In the genomic region with DNA sequence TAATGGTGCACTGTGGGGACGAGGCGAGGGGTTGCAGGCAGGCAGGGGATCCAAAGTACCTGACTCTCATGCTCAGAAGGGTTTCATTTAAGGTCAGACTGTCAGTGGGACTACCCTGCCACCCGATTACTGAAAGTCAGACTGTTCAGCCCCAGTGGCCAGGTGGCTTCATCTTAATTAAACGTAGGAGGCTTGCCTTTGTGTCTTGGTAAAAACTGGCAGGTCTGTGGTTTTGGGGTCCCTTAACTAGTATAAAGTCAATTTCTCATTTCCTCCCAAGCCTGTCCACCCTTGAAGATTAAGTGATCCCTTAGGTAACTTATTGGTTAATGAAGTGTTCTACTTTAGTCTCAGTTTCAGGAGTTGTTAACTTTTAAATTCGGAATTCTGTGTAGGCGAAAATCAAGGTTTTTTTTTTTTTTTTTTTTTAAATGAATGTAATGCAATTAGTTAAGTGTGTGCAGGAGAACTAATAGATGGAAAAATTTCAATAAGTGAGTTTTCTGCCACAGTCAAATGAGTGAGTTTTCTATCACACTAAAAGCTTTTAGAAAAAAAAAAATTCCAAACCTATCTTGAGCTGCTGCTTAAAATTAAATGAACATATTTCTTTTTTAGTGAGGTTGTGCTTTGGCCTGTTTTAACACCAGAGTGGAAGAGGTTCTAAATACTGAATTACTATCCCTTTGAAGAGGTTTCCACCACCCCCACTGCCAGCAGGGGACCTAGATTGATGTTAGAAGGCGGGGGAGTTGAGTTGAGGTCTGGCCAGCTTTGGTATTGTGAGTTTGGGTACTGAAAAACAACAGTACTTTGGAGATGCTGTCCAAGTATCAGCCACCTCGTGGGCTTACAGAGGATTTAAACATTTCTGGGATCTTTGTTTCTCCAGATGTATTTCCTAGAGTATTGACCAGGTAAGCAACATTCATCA, we compare ENCODE assay signal across 1 cellular context.
TF ChIP-seq lines count a peak whose summit lies in the region.

No MANE protein-coding gene starts in this region.

TF ChIP-seq in HepG2, 621 proteins besides CTCF, POLR2A, EP300 and RAD21:
- no peak for TF ChIP-seq NCOA2 (CRISPR knock-in tag; IDR thresholded peaks at IDR 0.05)
- TF ChIP-seq HOXA5 (CRISPR knock-in tag; IDR thresholded peaks at IDR 0.05) = no peak
- no peak for TF ChIP-seq PHF8 (CRISPR knock-in tag; IDR thresholded peaks at IDR 0.05)
- no peak for TF ChIP-seq ZNF570 (CRISPR knock-in tag; IDR thresholded peaks at IDR 0.05; ENCODE audit: borderline replicate concordance)
- TF ChIP-seq, protein P1, sequence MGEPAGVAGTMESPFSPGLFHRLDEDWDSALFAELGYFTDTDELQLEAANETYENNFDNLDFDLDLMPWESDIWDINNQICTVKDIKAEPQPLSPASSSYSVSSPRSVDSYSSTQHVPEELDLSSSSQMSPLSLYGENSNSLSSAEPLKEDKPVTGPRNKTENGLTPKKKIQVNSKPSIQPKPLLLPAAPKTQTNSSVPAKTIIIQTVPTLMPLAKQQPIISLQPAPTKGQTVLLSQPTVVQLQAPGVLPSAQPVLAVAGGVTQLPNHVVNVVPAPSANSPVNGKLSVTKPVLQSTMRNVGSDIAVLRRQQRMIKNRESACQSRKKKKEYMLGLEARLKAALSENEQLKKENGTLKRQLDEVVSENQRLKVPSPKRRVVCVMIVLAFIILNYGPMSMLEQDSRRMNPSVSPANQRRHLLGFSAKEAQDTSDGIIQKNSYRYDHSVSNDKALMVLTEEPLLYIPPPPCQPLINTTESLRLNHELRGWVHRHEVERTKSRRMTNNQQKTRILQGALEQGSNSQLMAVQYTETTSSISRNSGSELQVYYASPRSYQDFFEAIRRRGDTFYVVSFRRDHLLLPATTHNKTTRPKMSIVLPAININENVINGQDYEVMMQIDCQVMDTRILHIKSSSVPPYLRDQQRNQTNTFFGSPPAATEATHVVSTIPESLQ (CRISPR knock-in tag; conservative IDR thresholded peaks at IDR 0.05) = no peak
- no peak for TF ChIP-seq NFE2L2 (IDR thresholded peaks at IDR 0.05; ENCODE audit: low read length)
- no peak for TF ChIP-seq FOXA3 (CRISPR knock-in tag; IDR thresholded peaks at IDR 0.05)
- TF ChIP-seq, protein P2, sequence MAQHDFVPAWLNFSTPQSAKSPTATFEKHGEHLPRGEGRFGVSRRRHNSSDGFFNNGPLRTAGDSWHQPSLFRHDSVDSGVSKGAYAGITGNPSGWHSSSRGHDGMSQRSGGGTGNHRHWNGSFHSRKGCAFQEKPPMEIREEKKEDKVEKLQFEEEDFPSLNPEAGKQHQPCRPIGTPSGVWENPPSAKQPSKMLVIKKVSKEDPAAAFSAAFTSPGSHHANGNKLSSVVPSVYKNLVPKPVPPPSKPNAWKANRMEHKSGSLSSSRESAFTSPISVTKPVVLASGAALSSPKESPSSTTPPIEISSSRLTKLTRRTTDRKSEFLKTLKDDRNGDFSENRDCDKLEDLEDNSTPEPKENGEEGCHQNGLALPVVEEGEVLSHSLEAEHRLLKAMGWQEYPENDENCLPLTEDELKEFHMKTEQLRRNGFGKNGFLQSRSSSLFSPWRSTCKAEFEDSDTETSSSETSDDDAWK (CRISPR knock-in tag; IDR thresholded peaks at IDR 0.05) = no peak
- TF ChIP-seq CBX5 (CRISPR knock-in tag; IDR thresholded peaks at IDR 0.05; ENCODE audit: borderline replicate concordance) = no peak
- TF ChIP-seq, protein P3, sequence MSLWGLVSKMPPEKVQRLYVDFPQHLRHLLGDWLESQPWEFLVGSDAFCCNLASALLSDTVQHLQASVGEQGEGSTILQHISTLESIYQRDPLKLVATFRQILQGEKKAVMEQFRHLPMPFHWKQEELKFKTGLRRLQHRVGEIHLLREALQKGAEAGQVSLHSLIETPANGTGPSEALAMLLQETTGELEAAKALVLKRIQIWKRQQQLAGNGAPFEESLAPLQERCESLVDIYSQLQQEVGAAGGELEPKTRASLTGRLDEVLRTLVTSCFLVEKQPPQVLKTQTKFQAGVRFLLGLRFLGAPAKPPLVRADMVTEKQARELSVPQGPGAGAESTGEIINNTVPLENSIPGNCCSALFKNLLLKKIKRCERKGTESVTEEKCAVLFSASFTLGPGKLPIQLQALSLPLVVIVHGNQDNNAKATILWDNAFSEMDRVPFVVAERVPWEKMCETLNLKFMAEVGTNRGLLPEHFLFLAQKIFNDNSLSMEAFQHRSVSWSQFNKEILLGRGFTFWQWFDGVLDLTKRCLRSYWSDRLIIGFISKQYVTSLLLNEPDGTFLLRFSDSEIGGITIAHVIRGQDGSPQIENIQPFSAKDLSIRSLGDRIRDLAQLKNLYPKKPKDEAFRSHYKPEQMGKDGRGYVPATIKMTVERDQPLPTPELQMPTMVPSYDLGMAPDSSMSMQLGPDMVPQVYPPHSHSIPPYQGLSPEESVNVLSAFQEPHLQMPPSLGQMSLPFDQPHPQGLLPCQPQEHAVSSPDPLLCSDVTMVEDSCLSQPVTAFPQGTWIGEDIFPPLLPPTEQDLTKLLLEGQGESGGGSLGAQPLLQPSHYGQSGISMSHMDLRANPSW (CRISPR knock-in tag; IDR thresholded peaks at IDR 0.05; ENCODE audit: borderline replicate concordance) = no peak
- TF ChIP-seq MEIS1 (CRISPR knock-in tag; IDR thresholded peaks at IDR 0.05; ENCODE audit: borderline replicate concordance) = no peak
- TF ChIP-seq GFI1 (CRISPR knock-in tag; IDR thresholded peaks at IDR 0.05; ENCODE audit: borderline replicate concordance) = no peak
- TF ChIP-seq, protein P4, sequence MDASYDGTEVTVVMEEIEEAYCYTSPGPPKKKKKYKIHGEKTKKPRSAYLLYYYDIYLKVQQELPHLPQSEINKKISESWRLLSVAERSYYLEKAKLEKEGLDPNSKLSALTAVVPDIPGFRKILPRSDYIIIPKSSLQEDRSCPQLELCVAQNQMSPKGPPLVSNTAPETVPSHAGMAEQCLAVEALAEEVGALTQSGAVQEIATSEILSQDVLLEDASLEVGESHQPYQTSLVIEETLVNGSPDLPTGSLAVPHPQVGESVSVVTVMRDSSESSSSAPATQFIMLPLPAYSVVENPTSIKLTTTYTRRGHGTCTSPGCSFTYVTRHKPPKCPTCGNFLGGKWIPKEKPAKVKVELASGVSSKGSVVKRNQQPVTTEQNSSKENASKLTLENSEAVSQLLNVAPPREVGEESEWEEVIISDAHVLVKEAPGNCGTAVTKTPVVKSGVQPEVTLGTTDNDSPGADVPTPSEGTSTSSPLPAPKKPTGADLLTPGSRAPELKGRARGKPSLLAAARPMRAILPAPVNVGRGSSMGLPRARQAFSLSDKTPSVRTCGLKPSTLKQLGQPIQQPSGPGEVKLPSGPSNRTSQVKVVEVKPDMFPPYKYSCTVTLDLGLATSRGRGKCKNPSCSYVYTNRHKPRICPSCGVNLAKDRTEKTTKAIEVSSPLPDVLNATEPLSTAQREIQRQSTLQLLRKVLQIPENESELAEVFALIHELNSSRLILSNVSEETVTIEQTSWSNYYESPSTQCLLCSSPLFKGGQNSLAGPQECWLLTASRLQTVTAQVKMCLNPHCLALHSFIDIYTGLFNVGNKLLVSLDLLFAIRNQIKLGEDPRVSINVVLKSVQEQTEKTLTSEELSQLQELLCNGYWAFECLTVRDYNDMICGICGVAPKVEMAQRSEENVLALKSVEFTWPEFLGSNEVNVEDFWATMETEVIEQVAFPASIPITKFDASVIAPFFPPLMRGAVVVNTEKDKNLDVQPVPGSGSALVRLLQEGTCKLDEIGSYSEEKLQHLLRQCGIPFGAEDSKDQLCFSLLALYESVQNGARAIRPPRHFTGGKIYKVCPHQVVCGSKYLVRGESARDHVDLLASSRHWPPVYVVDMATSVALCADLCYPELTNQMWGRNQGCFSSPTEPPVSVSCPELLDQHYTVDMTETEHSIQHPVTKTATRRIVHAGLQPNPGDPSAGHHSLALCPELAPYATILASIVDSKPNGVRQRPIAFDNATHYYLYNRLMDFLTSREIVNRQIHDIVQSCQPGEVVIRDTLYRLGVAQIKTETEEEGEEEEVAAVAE (CRISPR knock-in tag; IDR thresholded peaks at IDR 0.05; ENCODE audit: borderline replicate concordance) = no peak
- no peak for TF ChIP-seq POGZ (CRISPR knock-in tag; IDR thresholded peaks at IDR 0.05)
- TF ChIP-seq, protein P5, sequence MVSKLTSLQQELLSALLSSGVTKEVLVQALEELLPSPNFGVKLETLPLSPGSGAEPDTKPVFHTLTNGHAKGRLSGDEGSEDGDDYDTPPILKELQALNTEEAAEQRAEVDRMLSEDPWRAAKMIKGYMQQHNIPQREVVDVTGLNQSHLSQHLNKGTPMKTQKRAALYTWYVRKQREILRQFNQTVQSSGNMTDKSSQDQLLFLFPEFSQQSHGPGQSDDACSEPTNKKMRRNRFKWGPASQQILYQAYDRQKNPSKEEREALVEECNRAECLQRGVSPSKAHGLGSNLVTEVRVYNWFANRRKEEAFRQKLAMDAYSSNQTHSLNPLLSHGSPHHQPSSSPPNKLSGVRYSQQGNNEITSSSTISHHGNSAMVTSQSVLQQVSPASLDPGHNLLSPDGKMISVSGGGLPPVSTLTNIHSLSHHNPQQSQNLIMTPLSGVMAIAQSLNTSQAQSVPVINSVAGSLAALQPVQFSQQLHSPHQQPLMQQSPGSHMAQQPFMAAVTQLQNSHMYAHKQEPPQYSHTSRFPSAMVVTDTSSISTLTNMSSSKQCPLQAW (CRISPR knock-in tag; IDR thresholded peaks at IDR 0.05) = no peak
- no peak for TF ChIP-seq ZSCAN22 (CRISPR knock-in tag; IDR thresholded peaks at IDR 0.05)
- TF ChIP-seq ISL2 (CRISPR knock-in tag; IDR thresholded peaks at IDR 0.05) = no peak
- TF ChIP-seq ZMYM4 (CRISPR knock-in tag; IDR thresholded peaks at IDR 0.05) = no peak
- TF ChIP-seq KDM2A (CRISPR knock-in tag; IDR thresholded peaks at IDR 0.05; ENCODE audit: borderline replicate concordance, low read depth) = no peak
